ENCODE assay signal across 8 cellular contexts in genomic region chr15:75801859-75802593, GRCh38. TPM values are rescaled to one million over a fixed set of nuclear protein-coding genes. Genes with fewer than 3 reads are reported as not detected.
DNase-seq lines count a peak whose midpoint lies in the region; ATAC-seq and TF ChIP-seq lines count a peak whose summit lies in the region.

No MANE protein-coding gene starts in this region.

- H3K27ac Mint-ChIP-seq in CD4-positive, CD25-positive, alpha-beta regulatory T cell = no peak overlapping the region

- H3K79me2 ChIP-seq in Loucy (ENCODE audit: insufficient read depth, low read length) = no peaks in the 10 kb centered on the region

- DNase-seq in CD4-positive, CD25-positive, alpha-beta regulatory T cell = peak; percentile 64 to 76 (median 75)
- peak; percentile 80 to 90 for DNase-seq in SJCRH30
- DNase-seq in activated gamma-delta T cell (lab: John Stamatoyannopoulos, UW) = peak; percentile 45
- peak; percentile 89 for DNase-seq in germinal center (ENCODE audit: low spot score)
- DNase-seq in omental fat pad (ENCODE audit: low spot score) = peak; percentile 62
- peak in 45 of 49 donors; percentile 1 to 75 (median 48) for DNase-seq in substantia nigra (lab: John Stamatoyannopoulos, UW)

- ATAC-seq in CD4-positive, CD25-positive, alpha-beta regulatory T cell (ENCODE audit: low read depth in 2 of 2) = peak; percentile 99 to 100
- ATAC-seq in GM21515 (IDR thresholded peaks at IDR 0.05; ENCODE audit: unreplicated experiment) = peak; percentile 73
- ATAC-seq in omental fat pad (ENCODE audit: low FRiP score) = peak; percentile 97

- H3K27ac ChIP-seq in CD4-positive, CD25-positive, alpha-beta regulatory T cell (ENCODE audit: insufficient read depth, low read length, poor library complexity, severe bottlenecking) = no peak overlapping the region
- no peak overlapping the region for H3K27ac ChIP-seq in SJCRH30
- H3K27ac ChIP-seq in substantia nigra (ENCODE audit: low read depth, low read length, poor library complexity, severe bottlenecking) = no peak overlapping the region

- peaks cover 4 to 8% (median 5%) of the 10 kb centered on the region in 4 donors for H3K4me1 Mint-ChIP-seq in CD4-positive, CD25-positive, alpha-beta regulatory T cell

- H3K4me3 ChIP-seq in CD4-positive, CD25-positive, alpha-beta regulatory T cell (ENCODE audit: low read depth, low read length) = peak overlapping the region; percentile 42
- peak overlapping the region; percentile 62 for H3K4me3 ChIP-seq in Loucy (ENCODE audit: low read length, poor library complexity, severe bottlenecking)
- H3K4me3 ChIP-seq in SJCRH30 = peak overlapping the region; percentile 21

- H3K9me2 ChIP-seq in Loucy (replicated peaks; ENCODE audit: low read depth, low read length) = no peaks in the 10 kb centered on the region

- peaks cover 21% of the 10 kb centered on the region for H3K27me3 ChIP-seq in CD4-positive, CD25-positive, alpha-beta regulatory T cell (ENCODE audit: control insufficient read depth, insufficient read depth, low read length)
- H3K27me3 ChIP-seq in Loucy (ENCODE audit: insufficient read depth, low read length, poor library complexity, severe bottlenecking) (no peaks in the 10 kb centered on the region), SJCRH30 (peaks cover 3% of the 10 kb centered on the region; the same call in 1 of the 2 replicates)

- TF ChIP-seq CTCF in Loucy (conservative IDR thresholded peaks at IDR 0.05; ENCODE audit: low read length) (peak; percentile 72), omental fat pad (IDR thresholded peaks at IDR 0.05) (no peak)

- peaks cover 6% of the 10 kb centered on the region for H3K4me1 ChIP-seq in CD4-positive, CD25-positive, alpha-beta regulatory T cell (ENCODE audit: control insufficient read depth, insufficient read depth, low read length, poor library complexity, severe bottlenecking)
- peaks cover 3% of the 10 kb centered on the region for H3K4me1 ChIP-seq in Loucy (ENCODE audit: insufficient read depth, low read length, poor library complexity, severe bottlenecking)
- H3K4me1 ChIP-seq in SJCRH30 = no peaks in the 10 kb centered on the region

- H3K9me3 Mint-ChIP-seq in CD4-positive, CD25-positive, alpha-beta regulatory T cell = no peaks in the 10 kb centered on the region

- H4K20me1 ChIP-seq in Loucy (ENCODE audit: insufficient read depth, low read length, poor library complexity, severe bottlenecking) = no peaks in the 10 kb centered on the region

- no peaks in the 10 kb centered on the region for H3K36me3 Mint-ChIP-seq in CD4-positive, CD25-positive, alpha-beta regulatory T cell

- peak overlapping the region; percentile 7 for H3K9ac ChIP-seq in Loucy (ENCODE audit: low read depth, low read length, poor library complexity, severe bottlenecking)

- H3K4me2 ChIP-seq in Loucy (ENCODE audit: low read depth, low read length, poor library complexity, severe bottlenecking) = peak overlapping the region; percentile 74

- peak overlapping the region in 2 of 4 donors; percentile 50 to 65 for H3K4me3 Mint-ChIP-seq in CD4-positive, CD25-positive, alpha-beta regulatory T cell

- H3K36me3 ChIP-seq in CD4-positive, CD25-positive, alpha-beta regulatory T cell (ENCODE audit: control insufficient read depth, insufficient read depth, low read length) = no peaks in the 10 kb centered on the region
- H3K36me3 ChIP-seq in Loucy (ENCODE audit: insufficient read depth, low read length) = no peaks in the 10 kb centered on the region
- H3K36me3 ChIP-seq in SJCRH30 = no peaks in the 10 kb centered on the region

- peaks cover 77% of the 10 kb centered on the region for H3K27me3 Mint-ChIP-seq in CD4-positive, CD25-positive, alpha-beta regulatory T cell

- H2AFZ ChIP-seq in Loucy (ENCODE audit: low read length) = peak overlapping the region; percentile 89

- no peaks in the 10 kb centered on the region for H3F3A ChIP-seq in Loucy (ENCODE audit: low read depth)

- H3K9me3 ChIP-seq in CD4-positive, CD25-positive, alpha-beta regulatory T cell (ENCODE audit: control insufficient read depth in 2 of 2, low read length in 2 of 2) = no peaks in the 10 kb centered on the region
- H3K9me3 ChIP-seq in Loucy (ENCODE audit: insufficient read depth, low read depth, low read length) = no peaks in the 10 kb centered on the region
- H3K9me3 ChIP-seq in SJCRH30 (replicated peaks) = no peaks in the 10 kb centered on the region

RNA-seq across cellular contexts. Expression of gene UBE2Q2, which starts 41.2 kb away (rescaled TPM):
- 29.5 TPM for total RNA-seq in CD4-positive, CD25-positive, alpha-beta regulatory T cell
- polyA plus RNA-seq in CD4-positive, CD25-positive, alpha-beta regulatory T cell = 10 to 100 TPM; 27.8 to 32.5 (median 29.7) TPM
- 30.8 and 31.5 TPM in 2 replicates for total RNA-seq in SJCRH30 (2014; rRNA removed; shearing (Covaris generic))
- 10 to 100 TPM; 27.8 to 54.1 (median 47.2) TPM for total RNA-seq in omental fat pad
